Comparison of ENCODE assay signal across 26 cellular contexts in genomic region chr17:5014357-5014756, GRCh38. TPM values are rescaled to one million over a fixed set of nuclear protein-coding genes. Genes with fewer than 3 reads are reported as not detected.
"Had no signal": no experiment of that assay in that cellular context is flagged by ENCODE, and none has a peak within 500 bp of the region (broad histone marks: within the 10 kb centered on the region; RNA-seq: fewer than 3 reads in every experiment).

No MANE protein-coding gene starts in this region.

- H3K4me2 ChIP-seq: KMS-11 had no signal

- H3K4me3 Mint-ChIP-seq: activated naive CD8-positive, alpha-beta T cell; activated T-cell treated with anti-CD3 and anti-CD28 coated beads, Interleukin-2, amount 50 U/mL, for 4 hours; brain; central memory CD8-positive, alpha-beta T cell; T-helper 1 cell treated with Interleukin-12 subunit alpha and Interleukin-12 subunit beta and Interleukin-4 antibody, amounts not matched to agents 30 μg/mL and 1 μg/mL, for 36 hours; WTC11 had no signal

- H3K4me1 ChIP-seq: Peyer's patch, SJSA1 had no signal

- H3K4me3 ChIP-seq: Peyer's patch, SJSA1 had no signal

- H3K9me3 ChIP-seq: Peyer's patch, SJSA1 had no signal

- H3K36me3 Mint-ChIP-seq: activated naive CD8-positive, alpha-beta T cell had no signal

- H3K9ac ChIP-seq: KMS-11 had no signal

- H3K27me3 Mint-ChIP-seq: activated naive CD8-positive, alpha-beta T cell; brain; central memory CD8-positive, alpha-beta T cell had no signal

- H3K9me3 Mint-ChIP-seq: activated T-cell treated with anti-CD3 and anti-CD28 coated beads, Interleukin-2, amount 50 U/mL, for 4 hours; brain; central memory CD8-positive, alpha-beta T cell; T-helper 1 cell treated with Interleukin-12 subunit alpha and Interleukin-12 subunit beta and Interleukin-4 antibody, amounts not matched to agents 30 μg/mL and 1 μg/mL, for 36 hours; WTC11 had no signal

- H3K27ac ChIP-seq: KMS-11, Peyer's patch, SJSA1 had no signal

- H3K27ac Mint-ChIP-seq: activated naive CD8-positive, alpha-beta T cell; brain; T-helper 1 cell treated with Interleukin-12 subunit alpha and Interleukin-12 subunit beta and Interleukin-4 antibody, amounts not matched to agents 30 μg/mL and 1 μg/mL, for 36 hours; WTC11 had no signal

- H3K4me1 Mint-ChIP-seq: brain, WTC11 had no signal

- DNase-seq: activated CD4-positive, alpha-beta T cell treated with anti-CD3 and anti-CD28 coated beads for 48 hours; activated CD4-positive, alpha-beta T cell treated with anti-CD3 and anti-CD28 coated beads, Interleukin-2, amount 50 U/mL, for 4 hours; activated CD4-positive, CD25-positive, alpha-beta regulatory T cell treated with anti-CD3 and anti-CD28 coated beads, Interleukin-2, amount 50 U/mL, for 72 hours; activated CD8-positive, alpha-beta memory T cell treated with anti-CD3 and anti-CD28 coated beads for 24 hours; activated effector memory CD4-positive, alpha-beta T cell treated with anti-CD3 and anti-CD28 coated beads, Interleukin-2, amount 50 U/mL, for 16 hours; activated naive CD4-positive, alpha-beta T cell treated with Interleukin-2 at 50 U/mL for 16 hours; activated T-cell treated with anti-CD3 and anti-CD28 coated beads, Interleukin-2, amount 50 U/mL, for 4 hours; amygdala; MM.1S; NCI-H1105; NCI-H1436; NCI-H1694 treated with DMSO at 0.1 percent for 48 hours; NCI-H2081; NCI-H446; NCI-H524; Peyer's patch; SHP77; T-helper 9 cell had no signal

- H3K27me3 ChIP-seq: Peyer's patch, SJSA1 had no signal

RNA-seq across cellular contexts. Expression of gene SLC52A1, which starts 20.9 kb away (rescaled TPM):
- total RNA-seq: astrocyte, SJSA1 had no signal
